Comparison of ENCODE assay signal across 1 cellular context in the genomic region with DNA sequence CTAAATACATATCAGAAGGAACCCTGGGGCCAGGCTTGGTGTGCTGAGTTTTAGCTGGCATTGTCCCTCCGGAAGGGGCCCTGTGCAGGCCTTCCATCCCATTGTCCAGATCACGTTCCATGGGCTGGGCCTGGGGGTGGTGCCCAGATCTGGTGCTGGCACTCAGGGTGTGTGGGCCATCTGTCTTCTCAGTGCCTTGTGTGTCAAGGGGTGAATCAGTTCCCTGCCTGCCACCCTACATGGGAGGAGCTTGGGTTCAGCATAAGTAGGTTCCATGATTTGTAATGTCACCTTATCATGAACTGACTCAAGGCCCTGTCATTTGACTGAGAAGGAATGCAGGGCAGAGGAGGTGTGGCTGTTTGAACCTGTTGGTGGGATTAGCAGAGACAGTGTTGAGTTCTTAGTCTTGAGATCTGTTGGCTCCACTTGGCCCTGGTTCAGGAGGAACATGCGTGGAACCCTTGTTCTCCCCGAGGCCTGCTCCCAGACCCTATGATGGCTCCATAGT.
TF ChIP-seq lines count a peak whose summit lies in the region.

No MANE protein-coding gene starts in this region.

TF ChIP-seq in SK-N-SH, 30 proteins besides CTCF, POLR2A, EP300 and RAD21 (continued from another document):
- TF ChIP-seq REST (IDR thresholded peaks at IDR 0.05; ENCODE audit: low read depth, low read length): no peak
- TF ChIP-seq GATA2 (CRISPR knock-in tag; IDR thresholded peaks at IDR 0.05): no peak
- no peak for TF ChIP-seq JUND (IDR thresholded peaks at IDR 0.05)
- no peak for TF ChIP-seq RXRA (IDR thresholded peaks at IDR 0.05; ENCODE audit: borderline replicate concordance, low read depth)
- TF ChIP-seq RCOR1 (IDR thresholded peaks at IDR 0.05; ENCODE audit: low read length): no peak
